1 cellular context compared by ENCODE assay signal in the genomic region with DNA sequence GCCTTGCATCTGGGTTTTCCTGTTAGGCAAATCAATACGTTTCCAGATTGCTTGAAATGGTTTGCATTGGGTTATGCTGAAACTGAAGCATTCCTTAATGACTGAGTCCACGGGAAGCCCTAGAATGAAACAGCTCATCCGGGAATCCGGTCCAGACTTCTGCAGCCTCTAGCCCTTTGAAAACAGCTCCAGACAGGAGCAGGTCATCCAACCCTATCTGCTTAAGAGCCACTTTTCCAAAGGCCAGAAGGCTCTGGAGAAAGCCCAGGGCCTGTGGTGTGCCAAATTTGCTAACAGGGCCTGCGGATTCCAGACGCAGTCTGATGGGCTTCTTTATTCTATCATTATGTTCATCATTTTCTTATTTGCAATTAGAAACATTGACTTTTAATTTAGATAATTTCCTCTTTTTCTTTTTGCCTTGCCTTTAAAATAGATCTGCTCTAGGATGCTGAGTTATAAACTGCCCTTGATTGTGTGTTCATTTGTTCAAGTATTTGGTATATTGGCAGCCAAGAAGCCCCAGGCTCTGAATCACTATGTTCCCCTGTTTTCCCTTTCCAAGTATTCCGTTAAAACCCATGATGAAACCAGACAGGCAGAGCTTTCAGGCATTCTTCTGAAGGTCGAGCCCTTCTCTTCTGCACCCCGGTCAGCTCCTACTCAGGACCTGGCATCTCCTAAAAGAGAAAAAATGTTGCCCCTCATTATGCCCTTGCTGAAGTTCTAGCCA.
TF ChIP-seq lines count a peak whose summit lies in the region.

No MANE protein-coding gene starts in this region.

TF ChIP-seq in SK-N-SH treated with all-trans-retinoic acid at 6 μM for 48 hours, 23 proteins besides CTCF, POLR2A, EP300 and RAD21 (continued from another document):
- TF ChIP-seq BACH2 (CRISPR knock-in tag; IDR thresholded peaks at IDR 0.05; ENCODE audit: borderline replicate concordance) = no peak
- no peak for TF ChIP-seq ZFP30 (CRISPR knock-in tag; IDR thresholded peaks at IDR 0.05)
- TF ChIP-seq, protein P1, sequence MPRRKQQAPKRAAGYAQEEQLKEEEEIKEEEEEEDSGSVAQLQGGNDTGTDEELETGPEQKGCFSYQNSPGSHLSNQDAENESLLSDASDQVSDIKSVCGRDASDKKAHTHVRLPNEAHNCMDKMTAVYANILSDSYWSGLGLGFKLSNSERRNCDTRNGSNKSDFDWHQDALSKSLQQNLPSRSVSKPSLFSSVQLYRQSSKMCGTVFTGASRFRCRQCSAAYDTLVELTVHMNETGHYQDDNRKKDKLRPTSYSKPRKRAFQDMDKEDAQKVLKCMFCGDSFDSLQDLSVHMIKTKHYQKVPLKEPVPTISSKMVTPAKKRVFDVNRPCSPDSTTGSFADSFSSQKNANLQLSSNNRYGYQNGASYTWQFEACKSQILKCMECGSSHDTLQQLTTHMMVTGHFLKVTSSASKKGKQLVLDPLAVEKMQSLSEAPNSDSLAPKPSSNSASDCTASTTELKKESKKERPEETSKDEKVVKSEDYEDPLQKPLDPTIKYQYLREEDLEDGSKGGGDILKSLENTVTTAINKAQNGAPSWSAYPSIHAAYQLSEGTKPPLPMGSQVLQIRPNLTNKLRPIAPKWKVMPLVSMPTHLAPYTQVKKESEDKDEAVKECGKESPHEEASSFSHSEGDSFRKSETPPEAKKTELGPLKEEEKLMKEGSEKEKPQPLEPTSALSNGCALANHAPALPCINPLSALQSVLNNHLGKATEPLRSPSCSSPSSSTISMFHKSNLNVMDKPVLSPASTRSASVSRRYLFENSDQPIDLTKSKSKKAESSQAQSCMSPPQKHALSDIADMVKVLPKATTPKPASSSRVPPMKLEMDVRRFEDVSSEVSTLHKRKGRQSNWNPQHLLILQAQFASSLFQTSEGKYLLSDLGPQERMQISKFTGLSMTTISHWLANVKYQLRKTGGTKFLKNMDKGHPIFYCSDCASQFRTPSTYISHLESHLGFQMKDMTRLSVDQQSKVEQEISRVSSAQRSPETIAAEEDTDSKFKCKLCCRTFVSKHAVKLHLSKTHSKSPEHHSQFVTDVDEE (CRISPR knock-in tag; IDR thresholded peaks at IDR 0.05) = no peak
- TF ChIP-seq ESRRG (CRISPR knock-in tag; IDR thresholded peaks at IDR 0.05) = no peak
- TF ChIP-seq ZNF70 (CRISPR knock-in tag; IDR thresholded peaks at IDR 0.05) = no peak
